Comparison of ENCODE assay signal across 9 cellular contexts in genomic region chr1:64469121-64469520, GRCh38. TPM values are rescaled to one million over a fixed set of nuclear protein-coding genes. Genes with fewer than 3 reads are reported as not detected.
DNase-seq lines count a peak whose midpoint lies in the region; ATAC-seq and TF ChIP-seq lines count a peak whose summit lies in the region.
"Had no signal": no experiment of that assay in that cellular context is flagged by ENCODE, and none has a peak within 500 bp of the region (broad histone marks: within the 10 kb centered on the region; RNA-seq: fewer than 3 reads in every experiment).

No MANE protein-coding gene starts in this region.

- TF ChIP-seq POLR2A in suprapubic skin (IDR thresholded peaks at IDR 0.05): no peak

- intact Hi-C loops in CD14-positive monocyte (cut with micrococcal nuclease): no loop called here

- H3K4me3 ChIP-seq in iPS-18a (ENCODE audit: low read length): peak overlapping the region; percentile 100
- peak overlapping the region; percentile 90 for H3K4me3 ChIP-seq in suprapubic skin

- no peaks in the 10 kb centered on the region for H3K9me3 Mint-ChIP-seq in activated T-cell treated with anti-CD3 and anti-CD28 coated beads, Interleukin-2, amount 50 U/mL, for 4 hours
- H3K9me3 Mint-ChIP-seq in activated CD4-positive, alpha-beta memory T cell treated with anti-CD3 and anti-CD28 coated beads, Interleukin-2, amount 10 ng/mL, durations not matched to agents 7 days and 5 days: no peaks in the 10 kb centered on the region
- H3K9me3 Mint-ChIP-seq in CD14-positive monocyte: peaks cover 0 to 13% (median 4%) of the 10 kb centered on the region in 7 donors

- H3K27me3 Mint-ChIP-seq in activated T-cell treated with anti-CD3 and anti-CD28 coated beads, Interleukin-2, amount 50 U/mL, for 4 hours (ENCODE audit: low read depth): peaks cover 44% of the 10 kb centered on the region
- H3K27me3 Mint-ChIP-seq in activated CD4-positive, alpha-beta memory T cell treated with anti-CD3 and anti-CD28 coated beads, Interleukin-2, amount 10 ng/mL, durations not matched to agents 7 days and 5 days: peaks cover 49% of the 10 kb centered on the region
- peaks cover 46 to 60% (median 57%) of the 10 kb centered on the region in 3 donors for H3K27me3 Mint-ChIP-seq in CD14-positive monocyte (ENCODE audit: low read depth in 3 of 3)

- peak overlapping the region; percentile 42 for H3K4me3 Mint-ChIP-seq in activated T-cell treated with anti-CD3 and anti-CD28 coated beads, Interleukin-2, amount 50 U/mL, for 4 hours
- H3K4me3 Mint-ChIP-seq in activated CD4-positive, alpha-beta memory T cell treated with anti-CD3 and anti-CD28 coated beads, Interleukin-2, amount 10 ng/mL, durations not matched to agents 7 days and 5 days: peak overlapping the region; percentile 7
- H3K4me3 Mint-ChIP-seq in CD14-positive monocyte: peak overlapping the region in 1 of 2 donors; percentile 92

- H3K9me3 ChIP-seq in iPS-18a (ENCODE audit: control insufficient read depth, low read depth, low read length): no peaks in the 10 kb centered on the region
- H3K9me3 ChIP-seq in suprapubic skin: no peaks in the 10 kb centered on the region

- peak overlapping the region; percentile 78 for H3K9ac ChIP-seq in iPS-18a (ENCODE audit: low read length)

- H3K27ac ChIP-seq in iPS-18a (ENCODE audit: low read length) (no peak overlapping the region), suprapubic skin (no peak overlapping the region), RWPE1 (no peak overlapping the region)

- no peak for ATAC-seq in activated T-cell treated with anti-CD3 and anti-CD28 coated beads, Interleukin-2, amount 50 U/mL, for 4 hours

- peaks cover 14% of the 10 kb centered on the region for H3K4me1 Mint-ChIP-seq in activated T-cell treated with anti-CD3 and anti-CD28 coated beads, Interleukin-2, amount 50 U/mL, for 4 hours (ENCODE audit: low read depth)
- peaks cover 11% of the 10 kb centered on the region for H3K4me1 Mint-ChIP-seq in activated CD4-positive, alpha-beta memory T cell treated with anti-CD3 and anti-CD28 coated beads, Interleukin-2, amount 10 ng/mL, durations not matched to agents 7 days and 5 days
- H3K4me1 Mint-ChIP-seq in CD14-positive monocyte: peaks cover 20% of the 10 kb centered on the region

- CTCF ChIA-PET in activated CD4-positive, alpha-beta memory T cell treated with anti-CD3 and anti-CD28 coated beads, Interleukin-2, amount 10 ng/mL, durations not matched to agents 7 days and 5 days (lab: Charles Lee): no interaction called here
- CTCF ChIA-PET in RWPE1 (lab: Yijun Ruan, JAX): no interaction called here

- TF ChIP-seq CTCF in suprapubic skin (IDR thresholded peaks at IDR 0.05) (no peak), CD14-positive monocyte (IDR thresholded peaks at IDR 0.05) (no peak), RWPE1 (conservative IDR thresholded peaks at IDR 0.05; ENCODE audit: low read depth) (no peak)

- H3K4me1 ChIP-seq in iPS-18a (ENCODE audit: control insufficient read depth, low read depth, low read length) (peaks cover 19% of the 10 kb centered on the region), suprapubic skin (peaks cover 38% of the 10 kb centered on the region)

- H3K36me3 ChIP-seq in iPS-18a (ENCODE audit: control insufficient read depth, low read depth, low read length) (no peaks in the 10 kb centered on the region), suprapubic skin (no peaks in the 10 kb centered on the region)

- WGBS in suprapubic skin: 67% methylated on average over 6 of the region's 6 CpGs

- no peaks in the 10 kb centered on the region for H3K36me3 Mint-ChIP-seq in activated T-cell treated with anti-CD3 and anti-CD28 coated beads, Interleukin-2, amount 50 U/mL, for 4 hours (ENCODE audit: insufficient read depth)
- no peaks in the 10 kb centered on the region for H3K36me3 Mint-ChIP-seq in activated CD4-positive, alpha-beta memory T cell treated with anti-CD3 and anti-CD28 coated beads, Interleukin-2, amount 10 ng/mL, durations not matched to agents 7 days and 5 days (ENCODE audit: low read depth)
- peaks cover 7 to 12% of the 10 kb centered on the region in 2 donors for H3K36me3 Mint-ChIP-seq in CD14-positive monocyte

- DNase-seq in activated T-cell treated with anti-CD3 and anti-CD28 coated beads, Interleukin-2, amount 50 U/mL, for 4 hours: no peak
- DNase-seq in activated T-cell treated with anti-CD3 and anti-CD28 coated beads for 4 hours (no peak), suprapubic skin (ENCODE audit: low spot score in 2 of 2) (no peak), CD14-positive monocyte (ENCODE audit: low spot score) (no peak), germinal center (ENCODE audit: low spot score) (no peak), RWPE1 (ENCODE audit: low spot score) (no peak)
- DNase-seq in activated CD4-positive, alpha-beta memory T cell treated with anti-CD3 and anti-CD28 coated beads, Interleukin-2, amount 10 ng/mL, durations not matched to agents 7 days and 5 days: no peak
- DNase-seq: activated CD4-positive, alpha-beta T cell treated with anti-CD3 and anti-CD28 coated beads for 48 hours had no signal

- no peak for TF ChIP-seq EP300 in suprapubic skin (IDR thresholded peaks at IDR 0.05)

- no peak overlapping the region for H3K27ac Mint-ChIP-seq in activated CD4-positive, alpha-beta memory T cell treated with anti-CD3 and anti-CD28 coated beads, Interleukin-2, amount 10 ng/mL, durations not matched to agents 7 days and 5 days
- H3K27ac Mint-ChIP-seq in CD14-positive monocyte: peak overlapping the region in 1 of 7 donors; percentile 54

- H3K27me3 ChIP-seq in iPS-18a (ENCODE audit: control insufficient read depth, insufficient read depth, low read length): peaks cover 24% of the 10 kb centered on the region
- H3K27me3 ChIP-seq in suprapubic skin: no peaks in the 10 kb centered on the region

- POLR2A ChIA-PET in activated CD4-positive, alpha-beta memory T cell treated with anti-CD3 and anti-CD28 coated beads, Interleukin-2, amount 10 ng/mL, durations not matched to agents 7 days and 5 days (lab: Charles Lee): no interaction called here
- POLR2A ChIA-PET in RWPE1 (lab: Yijun Ruan, JAX; ENCODE audit: low non-redundant PET): no interaction called here

RNA-seq across cellular contexts. Expression of gene CACHD1, which starts 0.8 kb away (rescaled TPM):
- total RNA-seq in activated T-cell treated with anti-CD3 and anti-CD28 coated beads, Interleukin-2, amount 50 U/mL, for 4 hours: 1 to 10 TPM in 2 of 3 donors, under 1 TPM in 1; 0.84 to 2.3 (median 2.0) TPM
- total RNA-seq in activated CD4-positive, alpha-beta memory T cell treated with anti-CD3 and anti-CD28 coated beads, Interleukin-2, amount 10 ng/mL, durations not matched to agents 7 days and 5 days: under 1 TPM in 1 of 2 experiments, not detected in 1; 0.05 TPM
- 10 to 100 TPM in 3 of 4 donors, 1 to 10 TPM in 1; 6.9 to 14.7 (median 11.6) TPM for total RNA-seq in suprapubic skin
- not detected for polyA plus RNA-seq in CD14-positive monocyte
